In the genomic region with DNA sequence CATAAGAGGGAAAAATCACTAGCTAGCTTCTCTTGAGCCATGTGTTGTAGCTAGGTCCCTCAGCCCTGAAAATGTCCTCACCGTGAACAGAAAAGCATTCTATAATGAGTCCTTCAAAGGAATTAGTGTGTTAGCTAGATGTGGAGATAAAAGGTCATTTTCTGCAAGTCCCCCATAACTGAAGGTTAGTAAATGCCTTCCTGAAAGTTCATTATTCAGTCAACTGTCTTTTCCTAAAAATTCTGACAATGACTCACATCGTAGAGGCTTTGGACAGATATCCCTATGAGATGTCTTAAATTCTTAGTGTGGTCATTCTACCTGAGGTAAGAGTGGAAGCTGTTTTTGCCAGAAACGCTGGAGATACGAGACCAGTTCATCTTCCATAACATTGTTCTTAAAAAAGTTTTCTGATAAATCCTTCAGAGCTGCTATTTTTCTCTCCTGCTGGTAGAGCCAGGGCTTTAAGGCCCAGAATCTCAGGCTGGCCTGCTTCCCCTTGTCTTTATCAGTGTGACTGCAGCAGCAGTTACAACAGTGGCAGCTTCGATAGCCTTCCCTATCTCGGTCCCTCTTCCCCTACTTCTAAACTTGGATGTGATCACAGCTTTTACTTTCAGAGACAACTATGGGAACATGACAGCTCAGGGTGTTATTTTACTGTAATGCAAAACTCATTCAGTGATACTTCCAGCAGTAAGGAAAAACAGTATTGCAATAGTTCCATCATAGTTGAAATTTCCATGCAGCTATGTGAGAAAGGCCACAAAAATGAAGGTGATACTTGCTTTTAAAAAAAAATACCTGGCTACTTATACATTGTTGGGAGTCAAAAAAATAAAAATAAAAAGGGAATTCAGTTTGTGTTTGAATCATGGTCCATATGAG, we compare ENCODE assay signal across 1 cellular context.
A peak's percentile ranks its signal among the peaks of the same experiment; 100 is the strongest.
TF ChIP-seq lines count a peak whose summit lies in the region.

No MANE protein-coding gene starts in this region.

TF ChIP-seq in K562, 482 proteins besides CTCF, POLR2A, EP300 and RAD21 (continued from another document and continues in another):
- no peak for TF ChIP-seq HOMEZ (CRISPR knock-in tag; IDR thresholded peaks at IDR 0.05)
- TF ChIP-seq ZBTB2 (IDR thresholded peaks at IDR 0.05): peak; percentile 73; the same call in 1 of the 2 replicates
- TF ChIP-seq, protein P1, sequence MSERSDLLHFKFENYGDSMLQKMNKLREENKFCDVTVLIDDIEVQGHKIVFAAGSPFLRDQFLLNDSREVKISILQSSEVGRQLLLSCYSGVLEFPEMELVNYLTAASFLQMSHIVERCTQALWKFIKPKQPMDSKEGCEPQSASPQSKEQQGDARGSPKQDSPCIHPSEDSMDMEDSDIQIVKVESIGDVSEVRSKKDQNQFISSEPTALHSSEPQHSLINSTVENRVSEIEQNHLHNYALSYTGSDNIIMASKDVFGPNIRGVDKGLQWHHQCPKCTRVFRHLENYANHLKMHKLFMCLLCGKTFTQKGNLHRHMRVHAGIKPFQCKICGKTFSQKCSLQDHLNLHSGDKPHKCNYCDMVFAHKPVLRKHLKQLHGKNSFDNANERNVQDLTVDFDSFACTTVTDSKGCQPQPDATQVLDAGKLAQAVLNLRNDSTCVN (CRISPR knock-in tag; IDR thresholded peaks at IDR 0.05): no peak
- TF ChIP-seq SIRT6 (IDR thresholded peaks at IDR 0.05; ENCODE audit: low read depth, low read length): no peak
- TF ChIP-seq, protein P2, sequence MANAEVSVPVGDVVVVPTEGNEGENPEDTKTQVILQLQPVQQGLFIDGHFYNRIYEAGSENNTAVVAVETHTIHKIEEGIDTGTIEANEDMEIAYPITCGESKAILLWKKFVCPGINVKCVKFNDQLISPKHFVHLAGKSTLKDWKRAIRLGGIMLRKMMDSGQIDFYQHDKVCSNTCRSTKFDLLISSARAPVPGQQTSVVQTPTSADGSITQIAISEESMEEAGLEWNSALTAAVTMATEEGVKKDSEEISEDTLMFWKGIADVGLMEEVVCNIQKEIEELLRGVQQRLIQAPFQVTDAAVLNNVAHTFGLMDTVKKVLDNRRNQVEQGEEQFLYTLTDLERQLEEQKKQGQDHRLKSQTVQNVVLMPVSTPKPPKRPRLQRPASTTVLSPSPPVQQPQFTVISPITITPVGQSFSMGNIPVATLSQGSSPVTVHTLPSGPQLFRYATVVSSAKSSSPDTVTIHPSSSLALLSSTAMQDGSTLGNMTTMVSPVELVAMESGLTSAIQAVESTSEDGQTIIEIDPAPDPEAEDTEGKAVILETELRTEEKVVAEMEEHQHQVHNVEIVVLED (CRISPR knock-in tag; IDR thresholded peaks at IDR 0.05): no peak
- TF ChIP-seq SLC30A9 (CRISPR knock-in tag; IDR thresholded peaks at IDR 0.05): no peak
- TF ChIP-seq, protein P3, sequence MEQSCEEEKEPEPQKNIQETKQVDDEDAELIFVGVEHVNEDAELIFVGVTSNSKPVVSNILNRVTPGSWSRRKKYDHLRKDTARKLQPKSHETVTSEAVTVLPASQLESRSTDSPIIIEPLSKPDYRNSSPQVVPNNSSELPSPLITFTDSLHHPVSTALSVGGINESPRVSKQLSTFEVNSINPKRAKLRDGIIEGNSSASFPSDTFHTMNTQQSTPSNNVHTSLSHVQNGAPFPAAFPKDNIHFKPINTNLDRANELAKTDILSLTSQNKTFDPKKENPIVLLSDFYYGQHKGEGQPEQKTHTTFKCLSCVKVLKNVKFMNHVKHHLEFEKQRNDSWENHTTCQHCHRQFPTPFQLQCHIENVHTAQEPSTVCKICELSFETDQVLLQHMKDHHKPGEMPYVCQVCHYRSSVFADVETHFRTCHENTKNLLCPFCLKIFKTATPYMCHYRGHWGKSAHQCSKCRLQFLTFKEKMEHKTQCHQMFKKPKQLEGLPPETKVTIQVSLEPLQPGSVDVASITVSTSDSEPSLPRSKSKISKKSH (CRISPR knock-in tag; IDR thresholded peaks at IDR 0.05): no peak
- TF ChIP-seq PTRF (tag; IDR thresholded peaks at IDR 0.05): no peak
- TF ChIP-seq, protein P4, sequence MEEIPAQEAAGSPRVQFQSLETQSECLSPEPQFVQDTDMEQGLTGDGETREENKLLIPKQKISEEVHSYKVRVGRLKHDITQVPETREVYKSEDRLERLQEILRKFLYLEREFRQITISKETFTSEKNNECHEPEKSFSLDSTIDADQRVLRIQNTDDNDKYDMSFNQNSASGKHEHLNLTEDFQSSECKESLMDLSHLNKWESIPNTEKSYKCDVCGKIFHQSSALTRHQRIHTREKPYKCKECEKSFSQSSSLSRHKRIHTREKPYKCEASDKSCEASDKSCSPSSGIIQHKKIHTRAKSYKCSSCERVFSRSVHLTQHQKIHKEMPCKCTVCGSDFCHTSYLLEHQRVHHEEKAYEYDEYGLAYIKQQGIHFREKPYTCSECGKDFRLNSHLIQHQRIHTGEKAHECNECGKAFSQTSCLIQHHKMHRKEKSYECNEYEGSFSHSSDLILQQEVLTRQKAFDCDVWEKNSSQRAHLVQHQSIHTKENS (CRISPR knock-in tag; IDR thresholded peaks at IDR 0.05): no peak
- TF ChIP-seq SMAD3 (CRISPR knock-in tag; conservative IDR thresholded peaks at IDR 0.05): peak; percentile 91
- peak; percentile 71 for TF ChIP-seq PRDM10 (IDR thresholded peaks at IDR 0.05; ENCODE audit: partially characterized antibody)
- TF ChIP-seq RBBP5 (IDR thresholded peaks at IDR 0.05; ENCODE audit: borderline replicate concordance, insufficient read depth, low read length, poor library complexity, severe bottlenecking): peak; percentile 71
- no peak for TF ChIP-seq IRF2 (CRISPR knock-in tag; IDR thresholded peaks at IDR 0.05)
- TF ChIP-seq HNRNPH1 (optimal IDR thresholded peaks at IDR 0.05; ENCODE audit: low read depth, low read length): no peak
- TF ChIP-seq KDM4B (IDR thresholded peaks at IDR 0.05; ENCODE audit: borderline replicate concordance in 2 of 2, low read depth in 1 of 2): 0 out of 4 replicates have a peak, but pooled peaks of 1 of the 2 experiments have one; percentile 50
- peak; percentile 86 for TF ChIP-seq HMGN3 (IDR thresholded peaks at IDR 0.05; ENCODE audit: borderline replicate concordance, extremely low read depth, insufficient read length, low read depth, low read length)
- no peak for TF ChIP-seq PREB (CRISPR knock-in tag; IDR thresholded peaks at IDR 0.05)
- TF ChIP-seq, protein P5, sequence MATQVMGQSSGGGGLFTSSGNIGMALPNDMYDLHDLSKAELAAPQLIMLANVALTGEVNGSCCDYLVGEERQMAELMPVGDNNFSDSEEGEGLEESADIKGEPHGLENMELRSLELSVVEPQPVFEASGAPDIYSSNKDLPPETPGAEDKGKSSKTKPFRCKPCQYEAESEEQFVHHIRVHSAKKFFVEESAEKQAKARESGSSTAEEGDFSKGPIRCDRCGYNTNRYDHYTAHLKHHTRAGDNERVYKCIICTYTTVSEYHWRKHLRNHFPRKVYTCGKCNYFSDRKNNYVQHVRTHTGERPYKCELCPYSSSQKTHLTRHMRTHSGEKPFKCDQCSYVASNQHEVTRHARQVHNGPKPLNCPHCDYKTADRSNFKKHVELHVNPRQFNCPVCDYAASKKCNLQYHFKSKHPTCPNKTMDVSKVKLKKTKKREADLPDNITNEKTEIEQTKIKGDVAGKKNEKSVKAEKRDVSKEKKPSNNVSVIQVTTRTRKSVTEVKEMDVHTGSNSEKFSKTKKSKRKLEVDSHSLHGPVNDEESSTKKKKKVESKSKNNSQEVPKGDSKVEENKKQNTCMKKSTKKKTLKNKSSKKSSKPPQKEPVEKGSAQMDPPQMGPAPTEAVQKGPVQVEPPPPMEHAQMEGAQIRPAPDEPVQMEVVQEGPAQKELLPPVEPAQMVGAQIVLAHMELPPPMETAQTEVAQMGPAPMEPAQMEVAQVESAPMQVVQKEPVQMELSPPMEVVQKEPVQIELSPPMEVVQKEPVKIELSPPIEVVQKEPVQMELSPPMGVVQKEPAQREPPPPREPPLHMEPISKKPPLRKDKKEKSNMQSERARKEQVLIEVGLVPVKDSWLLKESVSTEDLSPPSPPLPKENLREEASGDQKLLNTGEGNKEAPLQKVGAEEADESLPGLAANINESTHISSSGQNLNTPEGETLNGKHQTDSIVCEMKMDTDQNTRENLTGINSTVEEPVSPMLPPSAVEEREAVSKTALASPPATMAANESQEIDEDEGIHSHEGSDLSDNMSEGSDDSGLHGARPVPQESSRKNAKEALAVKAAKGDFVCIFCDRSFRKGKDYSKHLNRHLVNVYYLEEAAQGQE (CRISPR knock-in tag; IDR thresholded peaks at IDR 0.05; ENCODE audit: low read depth): no peak; the same call in 1 of the 2 replicates
- peak; percentile 38 for TF ChIP-seq ASH1L (IDR thresholded peaks at IDR 0.05; ENCODE audit: borderline replicate concordance, low read depth, partially characterized antibody)
- TF ChIP-seq ZNF384 (IDR thresholded peaks at IDR 0.05; ENCODE audit: low read depth, low read length): peak; percentile 85
- no peak for TF ChIP-seq SNRNP70 (optimal IDR thresholded peaks at IDR 0.05; ENCODE audit: low read depth, low read length)
- TF ChIP-seq ZFP91 (CRISPR knock-in tag; IDR thresholded peaks at IDR 0.05): no peak
- TF ChIP-seq BCOR (IDR thresholded peaks at IDR 0.05): peak; percentile 94; the same call in 1 of the 2 replicates
- peak; percentile 88 for TF ChIP-seq ZKSCAN8 (CRISPR knock-in tag; IDR thresholded peaks at IDR 0.05)
- TF ChIP-seq TCFL5 (CRISPR knock-in tag; conservative IDR thresholded peaks at IDR 0.05): no peak
- TF ChIP-seq NR3C1 (CRISPR knock-in tag; IDR thresholded peaks at IDR 0.05): no peak
- no peak for TF ChIP-seq POLR3A (IDR thresholded peaks at IDR 0.05; ENCODE audit: borderline replicate concordance, extremely low read depth, insufficient read depth, insufficient read length)
- TF ChIP-seq EHMT2 (IDR thresholded peaks at IDR 0.05): peak; percentile 64; the same call in 1 of the 2 replicates
